In genomic region chr5:87169300-87169991, GRCh38 we compare ENCODE assay signal across 20 cellular contexts.
A peak's percentile ranks its signal among the peaks of the same experiment; 100 is the strongest.
DNase-seq lines count a peak whose midpoint lies in the region; ATAC-seq, FAIRE-seq and TF ChIP-seq lines count a peak whose summit lies in the region.
"Had no signal": no experiment of that assay in that cellular context is flagged by ENCODE, and none has a peak within 500 bp of the region (broad histone marks: within the 10 kb centered on the region; RNA-seq: fewer than 3 reads in every experiment).

No MANE protein-coding gene starts in this region.

- in situ Hi-C loops in HepG2 (cut with HindIII; ENCODE audit: extremely low pct_ligation_motif_present, low pct_unique_long_range_greater_than_20kb), result no loop called here

- H3K27me3 ChIP-seq in HepG2 (ENCODE audit: control insufficient read depth in 1 of 2, insufficient read depth in 2 of 2, low read length in 2 of 2) (no peaks in the 10 kb centered on the region; a peak in 1 of 5 replicates), right lobe of liver (no peaks in the 10 kb centered on the region)

- H3K4me3 ChIP-seq in HepG2 (replicated peaks in 1 of 3; ENCODE audit: insufficient read depth in 1 of 3, low read depth in 2 of 3, low read length in 3 of 3) (no peak overlapping the region), right lobe of liver (no peak overlapping the region)

- TF ChIP-seq EP300 in HepG2 (IDR thresholded peaks at IDR 0.05; ENCODE audit: low read depth in 2 of 2, low read length in 2 of 2) (no peak), HepG2 (CRISPR knock-in tag; IDR thresholded peaks at IDR 0.05; ENCODE audit: borderline replicate concordance) (no peak)

- no peak; the same call in 2 of the 3 replicates for ATAC-seq in HepG2
- no peak for ATAC-seq in right lobe of liver
- ATAC-seq in HG03469 (IDR thresholded peaks at IDR 0.05; ENCODE audit: unreplicated experiment), result no peak
- no peak for ATAC-seq in HG03175 (IDR thresholded peaks at IDR 0.05; ENCODE audit: unreplicated experiment)
- ATAC-seq: left colon, Right ventricle myocardium inferior had no signal

- H3K4me2 ChIP-seq in HepG2 (ENCODE audit: low read depth, low read length), result no peak overlapping the region

- TF ChIP-seq CTCF in HepG2 (CRISPR knock-in tag; IDR thresholded peaks at IDR 0.05) (no peak), right lobe of liver (IDR thresholded peaks at IDR 0.05) (no peak)

- no peaks in the 10 kb centered on the region for H3K36me3 ChIP-seq in HepG2 (replicated peaks in 1 of 2; ENCODE audit: control insufficient read depth in 1 of 2, insufficient read depth in 2 of 2, low read length in 2 of 2)
- no peaks in the 10 kb centered on the region for H3K36me3 ChIP-seq in right lobe of liver
- H3K36me3 ChIP-seq: WERI-Rb-1 had no signal

- WGBS in HepG2 (ENCODE audit: low lambda C conversion rate), result 5% methylated on average over 8 of the region's 8 CpGs
- WGBS in right lobe of liver (ENCODE audit: insufficient coverage, low coverage, low lambda C conversion rate, missing lambda C conversion rate), result 38% methylated on average over 8 of the region's 8 CpGs

- no TSS peak for BruUV-seq in HepG2 (replicated peaks; lab: Mats Ljungman, UMichigan)

- H3K27ac ChIP-seq in HepG2 (ENCODE audit: extremely low read length, insufficient read depth, low read length) (no peak overlapping the region), right lobe of liver (no peak overlapping the region), epithelial cell of prostate (peak overlapping the region; percentile 10)
- H3K27ac ChIP-seq: WERI-Rb-1 had no signal

- no peaks in the 10 kb centered on the region for H4K20me1 ChIP-seq in HepG2 (ENCODE audit: insufficient read depth, low read length)

- no peaks in the 10 kb centered on the region for H3K79me2 ChIP-seq in HepG2 (ENCODE audit: insufficient read depth, low read length)

- TF ChIP-seq POLR2A in HepG2 (IDR thresholded peaks at IDR 0.05; ENCODE audit: insufficient read depth in 1 of 2, low read depth in 2 of 2, low read length in 2 of 2) (no peak), right lobe of liver (IDR thresholded peaks at IDR 0.05) (no peak)

- no peak for DNase-seq in HepG2 (ENCODE audit: low spot score)
- no peak for DNase-seq in right lobe of liver
- peak; percentile 50 for DNase-seq in RKO (ENCODE audit: low spot score)
- DNase-seq in epithelial cell of prostate (ENCODE audit: low read depth, low spot score), result no peak
- no peak for DNase-seq in AG08395 (ENCODE audit: low spot score)
- no peak for DNase-seq in SW 1271 (lab: John Stamatoyannopoulos, UW)
- DNase-seq: activated CD4-positive, alpha-beta memory T cell treated with anti-CD3 and anti-CD28 coated beads, Interleukin-2, amount 10 ng/mL, durations not matched to agents 7 days and 5 days; activated T-cell treated with anti-CD3 and anti-CD28 coated beads, Interleukin-2, amount 50 U/mL, for 1 hour; CD4-positive, alpha-beta memory T cell; H9; left colon; NCI-H1417; NCI-H2171 treated with DMSO at 0.1 percent for 48 hours; stimulated activated CD4-positive, alpha-beta T cell treated with anti-CD3 and anti-CD28 coated beads, Interleukin-2, amount 100 ng/mL, for 24 hours; WERI-Rb-1 had no signal

- H2AFZ ChIP-seq in HepG2 (ENCODE audit: low read length), result no peak overlapping the region

- no peak for TF ChIP-seq RAD21 in HepG2 (CRISPR knock-in tag; IDR thresholded peaks at IDR 0.05)

- no peak for FAIRE-seq in HepG2 (lab: Jason Lieb, UNC)
- FAIRE-seq: colon, frontal cortex had no signal

- H3K9ac ChIP-seq in HepG2 (ENCODE audit: insufficient read depth, low read depth, low read length), result no peak overlapping the region

- CTCF ChIA-PET in HepG2 (lab: Yijun Ruan, JAX; ENCODE audit: low intra/inter-chr PET ratio, low total read pairs), result no interaction called here

- POLR2A ChIA-PET in HepG2 (lab: Yijun Ruan, JAX), result no interaction called here

- H3K4me1 ChIP-seq in HepG2 (ENCODE audit: insufficient read depth, low read length) (no peaks in the 10 kb centered on the region), right lobe of liver (no peaks in the 10 kb centered on the region)

- intact Hi-C loops in HepG2 (cut with micrococcal nuclease; ENCODE audit: unreplicated experiment) (no loop called here), right lobe of liver (cut with DNase I) (no loop called here)

- H3K9me3 ChIP-seq in HepG2 (ENCODE audit: low read length), result no peaks in the 10 kb centered on the region
- no peaks in the 10 kb centered on the region for H3K9me3 ChIP-seq in right lobe of liver

TF ChIP-seq in HepG2, 621 proteins besides CTCF, POLR2A, EP300 and RAD21:
- no peak for TF ChIP-seq ZNF781 (CRISPR knock-in tag; IDR thresholded peaks at IDR 0.05; ENCODE audit: borderline replicate concordance, not compliant biosample characterization)
- no peak for TF ChIP-seq NFATC3 (CRISPR knock-in tag; IDR thresholded peaks at IDR 0.05)
- TF ChIP-seq MNT (IDR thresholded peaks at IDR 0.05), result no peak
- TF ChIP-seq SIX1 (CRISPR knock-in tag; IDR thresholded peaks at IDR 0.05; ENCODE audit: borderline replicate concordance), result peak; percentile 43; the same call in 1 of the 2 replicates
- TF ChIP-seq MAFK (conservative IDR thresholded peaks at IDR 0.05 in 1 of 2, IDR thresholded peaks at IDR 0.05 in 1 of 2; ENCODE audit: low read length in 2 of 2), result 0 out of 4 replicates have a peak, but pooled peaks of 1 of the 2 experiments have one; percentile 6
- no peak for TF ChIP-seq HMGA1 (CRISPR knock-in tag; conservative IDR thresholded peaks at IDR 0.05)
- no peak for TF ChIP-seq RNF219 (CRISPR knock-in tag; IDR thresholded peaks at IDR 0.05)
- TF ChIP-seq SETDB1 (CRISPR knock-in tag; IDR thresholded peaks at IDR 0.05; ENCODE audit: borderline replicate concordance), result no peak
- no peak for TF ChIP-seq ZNF12 (CRISPR knock-in tag; IDR thresholded peaks at IDR 0.05)
- no peak for TF ChIP-seq ZNF563 (CRISPR knock-in tag; IDR thresholded peaks at IDR 0.05)
- no peak for TF ChIP-seq NR3C1 (CRISPR knock-in tag; IDR thresholded peaks at IDR 0.05)
- no peak for TF ChIP-seq SOX6 (IDR thresholded peaks at IDR 0.05)
- 0 out of 2 replicates have a peak, but pooled peaks have one; percentile 12 for TF ChIP-seq SOX6 (CRISPR knock-in tag; IDR thresholded peaks at IDR 0.05)
